20 cellular contexts compared by ENCODE assay signal in the genomic region with DNA sequence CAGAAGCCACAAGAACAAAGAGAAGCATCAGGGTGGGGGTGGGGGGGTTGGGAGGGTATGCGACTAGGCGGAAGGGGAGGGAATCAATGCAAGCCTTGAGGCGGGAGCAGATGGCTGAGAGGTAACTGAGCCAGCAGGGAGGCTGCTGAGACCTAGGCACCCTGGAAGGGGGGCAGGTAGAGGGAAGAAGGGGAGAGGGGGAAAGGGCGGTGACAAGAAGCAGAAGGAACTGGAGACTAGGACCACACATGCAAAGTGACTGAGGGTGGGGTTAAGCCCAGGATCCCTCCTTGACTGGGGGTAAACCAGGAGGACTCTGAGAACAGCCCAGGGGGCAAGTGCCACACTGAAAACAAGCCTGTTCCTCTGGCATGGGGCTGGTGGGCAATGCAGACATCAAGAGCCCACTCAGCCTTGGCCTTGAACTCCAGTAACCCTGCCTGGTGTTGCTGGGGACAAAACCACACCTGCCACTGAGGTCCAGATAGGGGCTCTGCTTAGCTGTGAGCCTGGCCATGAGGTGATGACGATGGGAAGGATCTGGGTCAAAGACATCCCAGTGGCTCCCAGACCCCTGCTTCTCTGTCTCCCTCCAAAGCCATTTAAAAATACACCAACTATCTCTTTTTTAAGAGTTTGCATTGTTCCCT.
DNase-seq lines count a peak whose midpoint lies in the region; ATAC-seq and TF ChIP-seq lines count a peak whose summit lies in the region.
"Had no signal": no experiment of that assay in that cellular context is flagged by ENCODE, and none has a peak within 500 bp of the region (broad histone marks: within the 10 kb centered on the region; RNA-seq: fewer than 3 reads in every experiment).

No MANE protein-coding gene starts in this region.

- ATAC-seq in DND-41 (ENCODE audit: insufficient read depth, low read depth): 0 out of 3 replicates have a peak, but pooled peaks have one; percentile 27
- no peak for ATAC-seq in GM21360 (IDR thresholded peaks at IDR 0.05; ENCODE audit: unreplicated experiment)
- ATAC-seq: esophagus mucosa, heart right ventricle, left ventricle myocardium superior, right cardiac atrium had no signal

- no peaks in the 10 kb centered on the region for H3K36me3 ChIP-seq in DND-41 (ENCODE audit: insufficient read depth, low read length)
- H3K36me3 ChIP-seq in HEK293 (ENCODE audit: control insufficient read depth in 2 of 2, insufficient read depth in 1 of 2, low read length in 2 of 2): no peaks in the 10 kb centered on the region
- no peaks in the 10 kb centered on the region for H3K36me3 ChIP-seq in iPS-15b (ENCODE audit: control insufficient read depth, insufficient read depth, low read length)
- H3K36me3 ChIP-seq: colonic mucosa, SJSA1 had no signal

- peaks cover 6% of the 10 kb centered on the region; the same call in 1 of the 2 replicates for H4K20me1 ChIP-seq in DND-41 (ENCODE audit: insufficient read depth, low read length)

- H3K27me3 ChIP-seq in DND-41 (ENCODE audit: insufficient read depth, low read length, poor library complexity) (no peaks in the 10 kb centered on the region), iPS-15b (ENCODE audit: control insufficient read depth, insufficient read depth, low read length) (no peaks in the 10 kb centered on the region)
- H3K27me3 ChIP-seq: colonic mucosa, heart right ventricle, SJSA1 had no signal

- TF ChIP-seq CTCF in DND-41 (IDR thresholded peaks at IDR 0.05; ENCODE audit: borderline replicate concordance, extremely low read depth, low read length, poor library complexity, severe bottlenecking) (no peak), HEK293 (tag by site-specific recombination; IDR thresholded peaks at IDR 0.05) (no peak), GM10248 (IDR thresholded peaks at IDR 0.05; ENCODE audit: control extremely low read depth, extremely low read depth, low read depth, missing control alignments) (no peak)

- POLR2A ChIA-PET in HEK293 (lab: Yijun Ruan, JAX) (no interaction called here), GM10248 (lab: Yijun Ruan, JAX) (no interaction called here)

- H3K4me3 ChIP-seq in DND-41 (ENCODE audit: low read depth in 1 of 2, low read length in 2 of 2) (no peak overlapping the region), HEK293 (ENCODE audit: low read depth, low read length) (no peak overlapping the region), iPS-15b (ENCODE audit: low read depth, low read length) (peak overlapping the region; percentile 30)
- H3K4me3 ChIP-seq: colonic mucosa, heart right ventricle, SJSA1 had no signal

- H3K79me2 ChIP-seq in DND-41 (ENCODE audit: insufficient read depth, low read length): peaks cover 19% of the 10 kb centered on the region; the same call in 1 of the 2 replicates

- H3K4me1 ChIP-seq in DND-41 (ENCODE audit: insufficient read depth, low read length) (no peaks in the 10 kb centered on the region), HEK293 (ENCODE audit: control insufficient read depth, insufficient read depth, low read length) (peaks cover 7% of the 10 kb centered on the region), iPS-15b (ENCODE audit: control insufficient read depth, insufficient read depth, low read length) (peaks cover 4% of the 10 kb centered on the region)

- H3K27ac ChIP-seq in DND-41 (ENCODE audit: low read length): no peak overlapping the region
- no peak overlapping the region for H3K27ac ChIP-seq in HEK293 (ENCODE audit: extremely low read depth, low read depth, low read length)
- H3K27ac ChIP-seq: colonic mucosa, SJSA1 had no signal

- H3K9ac ChIP-seq in DND-41 (ENCODE audit: low read depth, low read length) (no peak overlapping the region), iPS-15b (ENCODE audit: low read depth, low read length) (no peak overlapping the region)

- H3K9me3 ChIP-seq in DND-41 (ENCODE audit: insufficient read depth, low read length, severe bottlenecking) (no peaks in the 10 kb centered on the region), HEK293 (ENCODE audit: control insufficient read depth, insufficient read depth, low read depth, low read length) (no peaks in the 10 kb centered on the region), iPS-15b (ENCODE audit: control insufficient read depth, insufficient read depth, low read length) (no peaks in the 10 kb centered on the region)
- H3K9me3 ChIP-seq: colonic mucosa, heart right ventricle, SJSA1 had no signal

- H2AFZ ChIP-seq in DND-41 (ENCODE audit: low read depth, low read length): no peak overlapping the region

- CTCF ChIA-PET in HEK293 (lab: Yijun Ruan, JAX): interaction anchor here (0.5 kb wide), 1 partner anchor 79 kb away, joined by 5 read pairs; no protein-coding TSS in a partner anchor
- CTCF ChIA-PET in GM10248 (lab: Yijun Ruan, JAX): no interaction called here

- DNase-seq in DND-41 (no peak), NAMALWA (ENCODE audit: low spot score) (no peak), GM10248 (ENCODE audit: extremely low spot score) (no peak)
- no peak for DNase-seq in activated effector memory CD4-positive, alpha-beta T cell treated with anti-CD3 and anti-CD28 coated beads, Interleukin-2, amount 50 U/mL, for 16 hours
- DNase-seq: anterior cingulate cortex; C1 segment of cervical spinal cord; colonic mucosa; GDM1; HCEC 1CT; heart right ventricle; left ventricle myocardium superior; NCI-H187; stimulated activated CD4-positive, alpha-beta T cell treated with anti-CD3 and anti-CD28 coated beads, Interleukin-4, amount 100 ng/mL, for 1 hour had no signal

- 0 out of 2 replicates have a peak, but pooled peaks have one; percentile 14 for TF ChIP-seq POLR2A in Raji (IDR thresholded peaks at IDR 0.05; ENCODE audit: insufficient read depth, low read depth, low read length)

- H3K4me2 ChIP-seq in DND-41 (ENCODE audit: insufficient read depth, low read length): no peak overlapping the region

TF ChIP-seq in HEK293, 187 proteins besides CTCF, POLR2A, EP300 and RAD21:
- TF ChIP-seq SCRT1 (tag by site-specific recombination; IDR thresholded peaks at IDR 0.05; ENCODE audit: borderline replicate concordance) (no peak), ZNF37A (tag by site-specific recombination; IDR thresholded peaks at IDR 0.05) (no peak), GLIS2 (tag by site-specific recombination; IDR thresholded peaks at IDR 0.05) (peak; percentile 49), GLIS1 (tag by site-specific recombination; IDR thresholded peaks at IDR 0.05) (peak; percentile 79), ZNF398 (tag by site-specific recombination; IDR thresholded peaks at IDR 0.05) (0 out of 2 replicates have a peak, but pooled peaks have one; percentile 19), PRDM2 (tag by site-specific recombination; IDR thresholded peaks at IDR 0.05; ENCODE audit: borderline replicate concordance) (no peak)
